Comparison of ENCODE assay signal across 1 cellular context in the genomic region with DNA sequence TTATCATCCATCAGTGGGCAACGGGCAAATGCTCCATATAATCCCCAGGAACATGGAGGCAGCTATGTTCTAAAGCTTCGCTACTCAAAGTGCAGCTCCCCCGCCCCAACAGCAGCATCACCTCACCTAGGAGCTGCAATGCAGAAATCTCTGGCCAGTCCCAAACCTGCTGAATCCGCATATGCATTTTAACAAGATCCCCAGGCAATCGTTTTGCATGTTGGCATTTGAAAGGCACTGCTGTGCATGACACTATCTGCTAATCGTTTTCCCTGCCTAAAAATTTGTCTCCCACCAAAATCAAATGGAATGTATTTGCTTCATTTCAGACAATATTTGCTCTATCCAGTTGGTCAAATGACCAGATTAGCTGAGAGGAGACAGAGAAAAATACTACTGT.
A peak's percentile ranks its signal among the peaks of the same experiment; 100 is the strongest.
TF ChIP-seq lines count a peak whose summit lies in the region.

No MANE protein-coding gene starts in this region.

TF ChIP-seq in H1, 55 proteins besides CTCF, POLR2A, EP300 and RAD21:
- no peak for TF ChIP-seq FOSL1 (IDR thresholded peaks at IDR 0.05; ENCODE audit: insufficient read depth, low read depth, low read length)
- TF ChIP-seq, protein P1, sequence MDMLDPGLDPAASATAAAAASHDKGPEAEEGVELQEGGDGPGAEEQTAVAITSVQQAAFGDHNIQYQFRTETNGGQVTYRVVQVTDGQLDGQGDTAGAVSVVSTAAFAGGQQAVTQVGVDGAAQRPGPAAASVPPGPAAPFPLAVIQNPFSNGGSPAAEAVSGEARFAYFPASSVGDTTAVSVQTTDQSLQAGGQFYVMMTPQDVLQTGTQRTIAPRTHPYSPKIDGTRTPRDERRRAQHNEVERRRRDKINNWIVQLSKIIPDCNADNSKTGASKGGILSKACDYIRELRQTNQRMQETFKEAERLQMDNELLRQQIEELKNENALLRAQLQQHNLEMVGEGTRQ (IDR thresholded peaks at IDR 0.05; ENCODE audit: low read length) = no peak
- no peak for TF ChIP-seq HDAC2 (IDR thresholded peaks at IDR 0.05; ENCODE audit: borderline replicate concordance in 1 of 2, low read depth in 2 of 2, low read length in 2 of 2)
- TF ChIP-seq SP2 (IDR thresholded peaks at IDR 0.05; ENCODE audit: low read length) = no peak
- TF ChIP-seq, protein P2, sequence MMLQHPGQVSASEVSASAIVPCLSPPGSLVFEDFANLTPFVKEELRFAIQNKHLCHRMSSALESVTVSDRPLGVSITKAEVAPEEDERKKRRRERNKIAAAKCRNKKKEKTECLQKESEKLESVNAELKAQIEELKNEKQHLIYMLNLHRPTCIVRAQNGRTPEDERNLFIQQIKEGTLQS (IDR thresholded peaks at IDR 0.05; ENCODE audit: insufficient read depth, low read depth, low read length) = no peak
- TF ChIP-seq GABPA (IDR thresholded peaks at IDR 0.05; ENCODE audit: borderline replicate concordance, insufficient read depth, low read length) = no peak
- no peak for TF ChIP-seq TAF7 (optimal IDR thresholded peaks at IDR 0.05; ENCODE audit: borderline replicate concordance, low read depth, low read length)
- TF ChIP-seq SAP30 (IDR thresholded peaks at IDR 0.05; ENCODE audit: insufficient read depth, insufficient replicate concordance, low read length) = no peak
- TF ChIP-seq JUND (IDR thresholded peaks at IDR 0.05; ENCODE audit: low read length) = no peak
- TF ChIP-seq CTBP2 (IDR thresholded peaks at IDR 0.05; ENCODE audit: borderline replicate concordance, insufficient read depth, insufficient read length, low read length) = no peak
- no peak for TF ChIP-seq SIX5 (IDR thresholded peaks at IDR 0.05; ENCODE audit: low read depth, low read length)
- TF ChIP-seq MAFK (IDR thresholded peaks at IDR 0.05; ENCODE audit: low read depth, low read length) = peak; percentile 61; the same call in 1 of the 2 replicates
- TF ChIP-seq JUN (IDR thresholded peaks at IDR 0.05; ENCODE audit: low read depth, low read length) = no peak
- no peak for TF ChIP-seq NRF1 (IDR thresholded peaks at IDR 0.05; ENCODE audit: low read depth, low read length)
- no peak for TF ChIP-seq CHD2 (IDR thresholded peaks at IDR 0.05; ENCODE audit: low read length)
- 0 out of 2 replicates have a peak, but pooled peaks have one; percentile 15 for TF ChIP-seq TBP (IDR thresholded peaks at IDR 0.05; ENCODE audit: low read depth, low read length)
- TF ChIP-seq RBBP5 (IDR thresholded peaks at IDR 0.05; ENCODE audit: borderline replicate concordance, low read depth, low read length) = no peak
- TF ChIP-seq SP4 (IDR thresholded peaks at IDR 0.05; ENCODE audit: low read length) = no peak
- no peak for TF ChIP-seq SUZ12 (IDR thresholded peaks at IDR 0.05; ENCODE audit: low read length)
- no peak for TF ChIP-seq GTF2F1 (IDR thresholded peaks at IDR 0.05; ENCODE audit: borderline replicate concordance, low read depth, low read length)
- TF ChIP-seq ZNF274 (IDR thresholded peaks at IDR 0.05; ENCODE audit: borderline replicate concordance, extremely low read depth, low read length) = no peak
- peak; percentile 73 for TF ChIP-seq CHD7 (IDR thresholded peaks at IDR 0.05; ENCODE audit: insufficient replicate concordance, low read length)
- TF ChIP-seq TAF1 (IDR thresholded peaks at IDR 0.05; ENCODE audit: low read depth, low read length) = no peak
- peak; percentile 95 for TF ChIP-seq NANOG (IDR thresholded peaks at IDR 0.05; ENCODE audit: insufficient read depth, low read depth, low read length, poor library complexity, severe bottlenecking)
- no peak for TF ChIP-seq SRF (IDR thresholded peaks at IDR 0.05; ENCODE audit: low read depth, low read length)
- no peak for TF ChIP-seq SIRT6 (IDR thresholded peaks at IDR 0.05; ENCODE audit: low read length)
- TF ChIP-seq RNF2 (IDR thresholded peaks at IDR 0.05; ENCODE audit: borderline replicate concordance, low read depth, low read length, missing control alignments, poor library complexity, severe bottlenecking) = no peak
- peak in 1 of 2 experiments; percentile 54 for TF ChIP-seq BCL11A (IDR thresholded peaks at IDR 0.05; ENCODE audit: low read depth in 2 of 2, low read length in 2 of 2)
- no peak for TF ChIP-seq CREB1 (IDR thresholded peaks at IDR 0.05)
- no peak for TF ChIP-seq KDM1A (IDR thresholded peaks at IDR 0.05; ENCODE audit: borderline replicate concordance, low read length)
- TF ChIP-seq CBX5 (IDR thresholded peaks at IDR 0.05; ENCODE audit: low read depth, low read length) = no peak
- no peak for TF ChIP-seq RXRA (IDR thresholded peaks at IDR 0.05; ENCODE audit: insufficient read depth, low read depth, low read length)
- no peak for TF ChIP-seq ASH2L (IDR thresholded peaks at IDR 0.05; ENCODE audit: low read length)
- no peak for TF ChIP-seq BRCA1 (IDR thresholded peaks at IDR 0.05; ENCODE audit: low read depth, low read length)
- no peak for TF ChIP-seq POLR2AphosphoS5 (IDR thresholded peaks at IDR 0.05; ENCODE audit: low read depth, low read length)
- peak; percentile 95; the same call in 1 of the 2 replicates for TF ChIP-seq POU5F1 (IDR thresholded peaks at IDR 0.05; ENCODE audit: low read depth, low read length)
- TF ChIP-seq YY1 (IDR thresholded peaks at IDR 0.05; ENCODE audit: low read depth, low read length) = no peak
- no peak for TF ChIP-seq CBX8 (IDR thresholded peaks at IDR 0.05; ENCODE audit: borderline replicate concordance, low read depth, low read length)
- TF ChIP-seq, protein P3, sequence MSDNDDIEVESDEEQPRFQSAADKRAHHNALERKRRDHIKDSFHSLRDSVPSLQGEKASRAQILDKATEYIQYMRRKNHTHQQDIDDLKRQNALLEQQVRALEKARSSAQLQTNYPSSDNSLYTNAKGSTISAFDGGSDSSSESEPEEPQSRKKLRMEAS (IDR thresholded peaks at IDR 0.05) = no peak
- no peak for TF ChIP-seq TCF12 (IDR thresholded peaks at IDR 0.05; ENCODE audit: low read depth, low read length)
- TF ChIP-seq E2F6 (IDR thresholded peaks at IDR 0.05) = no peak
- peak; percentile 40; the same call in 1 of the 2 replicates for TF ChIP-seq TEAD4 (IDR thresholded peaks at IDR 0.05; ENCODE audit: low read depth, low read length)
- TF ChIP-seq HDAC6 (IDR thresholded peaks at IDR 0.05; ENCODE audit: low read depth, low read length) = no peak
- TF ChIP-seq SP1 (IDR thresholded peaks at IDR 0.05; ENCODE audit: low read depth, low read length) = peak; percentile 47; the same call in 1 of the 2 replicates
- TF ChIP-seq BACH1 (IDR thresholded peaks at IDR 0.05; ENCODE audit: low read length) = no peak
- TF ChIP-seq EZH2 (IDR thresholded peaks at IDR 0.05; ENCODE audit: low read depth, low read length, severe bottlenecking) = no peak
- TF ChIP-seq, protein P4, sequence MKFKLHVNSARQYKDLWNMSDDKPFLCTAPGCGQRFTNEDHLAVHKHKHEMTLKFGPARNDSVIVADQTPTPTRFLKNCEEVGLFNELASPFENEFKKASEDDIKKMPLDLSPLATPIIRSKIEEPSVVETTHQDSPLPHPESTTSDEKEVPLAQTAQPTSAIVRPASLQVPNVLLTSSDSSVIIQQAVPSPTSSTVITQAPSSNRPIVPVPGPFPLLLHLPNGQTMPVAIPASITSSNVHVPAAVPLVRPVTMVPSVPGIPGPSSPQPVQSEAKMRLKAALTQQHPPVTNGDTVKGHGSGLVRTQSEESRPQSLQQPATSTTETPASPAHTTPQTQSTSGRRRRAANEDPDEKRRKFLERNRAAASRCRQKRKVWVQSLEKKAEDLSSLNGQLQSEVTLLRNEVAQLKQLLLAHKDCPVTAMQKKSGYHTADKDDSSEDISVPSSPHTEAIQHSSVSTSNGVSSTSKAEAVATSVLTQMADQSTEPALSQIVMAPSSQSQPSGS (IDR thresholded peaks at IDR 0.05; ENCODE audit: low read length) = 0 out of 2 replicates have a peak, but pooled peaks have one; percentile 35
- no peak for TF ChIP-seq CEBPB (IDR thresholded peaks at IDR 0.05; ENCODE audit: low read depth, low read length)
- no peak for TF ChIP-seq KDM4A (IDR thresholded peaks at IDR 0.05; ENCODE audit: low read depth, low read length, severe bottlenecking)
- no peak for TF ChIP-seq EGR1 (IDR thresholded peaks at IDR 0.05; ENCODE audit: borderline replicate concordance, low read depth, low read length)
- TF ChIP-seq KDM5A (IDR thresholded peaks at IDR 0.05; ENCODE audit: low read length) = no peak
